In the genomic region with DNA sequence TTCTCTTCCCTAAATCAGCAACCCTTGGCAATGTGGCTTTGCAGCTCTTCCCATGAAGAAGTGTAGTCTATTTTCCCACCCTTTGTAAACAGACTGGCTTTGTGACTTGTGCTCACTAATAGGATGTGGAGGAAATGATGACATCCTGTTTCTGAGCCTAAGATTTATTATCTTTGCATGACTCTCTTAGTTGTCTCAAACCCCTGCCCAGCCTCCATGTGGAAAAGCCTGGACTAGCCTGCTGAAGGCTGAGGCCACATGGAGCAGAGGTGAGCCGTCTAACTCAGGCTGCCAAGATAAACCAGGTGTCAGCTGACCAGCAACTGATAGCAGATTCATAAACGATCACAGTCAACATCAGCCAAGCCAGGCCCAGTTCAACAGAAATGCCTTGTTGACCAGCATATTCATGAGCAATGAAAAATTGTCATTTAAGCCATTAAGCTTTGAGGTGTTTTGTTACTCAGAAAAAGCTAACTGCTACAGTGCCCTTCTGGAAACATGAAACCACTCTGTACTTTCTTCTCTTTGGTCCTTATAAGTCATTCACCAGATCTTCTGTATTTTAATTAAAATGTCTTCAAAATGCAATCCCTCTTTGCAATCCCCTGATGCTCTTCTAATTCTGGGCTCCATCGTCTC, we compare ENCODE assay signal across 13 cellular contexts.
DNase-seq lines count a peak whose midpoint lies in the region; ATAC-seq and TF ChIP-seq lines count a peak whose summit lies in the region.
"Had no signal": no experiment of that assay in that cellular context is flagged by ENCODE, and none has a peak within 500 bp of the region (broad histone marks: within the 10 kb centered on the region; RNA-seq: fewer than 3 reads in every experiment).

No MANE protein-coding gene starts in this region.

- DNase-seq in COLO829 (ENCODE audit: low spot score), result peak; percentile 68
- peak; percentile 63 to 66 for DNase-seq in Kasumi-1 (lab: John Stamatoyannopoulos, UW)
- DNase-seq in cardiac fibroblast (ENCODE audit: low read depth in 2 of 2), result peak; percentile 40 to 83
- no peak for DNase-seq in lung (ENCODE audit: low spot score)
- DNase-seq in pons (ENCODE audit: low spot score), result no peak
- no peak for DNase-seq in GM19240 (ENCODE audit: insufficient read length, low spot score)
- DNase-seq: body of pancreas, hippocampal formation, NCI-H2081 treated with DMSO at 0.1 percent for 48 hours had no signal

- TF ChIP-seq CTCF in cardiac fibroblast (IDR thresholded peaks at IDR 0.05; ENCODE audit: low read depth, low read length) (no peak), lung (IDR thresholded peaks at IDR 0.05; ENCODE audit: control extremely low read depth, extremely low read depth) (no peak)

- 35 to 44% methylated on average over 3 of the region's 3 CpGs for WGBS in lung, 2 donors

- H3K4me1 ChIP-seq in lung (ENCODE audit: control insufficient read depth in 2 of 2, insufficient read depth in 2 of 2, low read length in 2 of 2), result peaks cover 0 to 2% of the 10 kb centered on the region in 2 donors
- H3K4me1 ChIP-seq: HAP-1, vagina had no signal

- H3K4me3 ChIP-seq in cardiac fibroblast (replicated peaks in 1 of 2; ENCODE audit: low read depth in 2 of 2, low read length in 2 of 2) (no peak overlapping the region), lung (no peak overlapping the region)
- H3K4me3 ChIP-seq: body of pancreas, HAP-1, vagina had no signal

- no peak overlapping the region for H3K27ac ChIP-seq in lung (ENCODE audit: low read depth in 1 of 2, low read length in 1 of 2)
- H3K27ac ChIP-seq: body of pancreas, vagina had no signal

- ATAC-seq in lung (ENCODE audit: insufficient read depth, low FRiP score) (peak; percentile 47), GM18868 (IDR thresholded peaks at IDR 0.05; ENCODE audit: unreplicated experiment) (no peak), HG03159 (IDR thresholded peaks at IDR 0.05; ENCODE audit: unreplicated experiment) (no peak)
- ATAC-seq: body of pancreas had no signal

- H3K36me3 ChIP-seq in lung (ENCODE audit: control insufficient read depth in 2 of 2, insufficient read depth in 2 of 2, low read length in 2 of 2), result no peaks in the 10 kb centered on the region
- H3K36me3 ChIP-seq: HAP-1, vagina had no signal

- H3K9me3 ChIP-seq in lung (ENCODE audit: control insufficient read depth in 2 of 2, insufficient read depth in 1 of 2, low read length in 1 of 2), result peaks cover 0 to 2% of the 10 kb centered on the region in 2 donors
- H3K9me3 ChIP-seq: body of pancreas, HAP-1, vagina had no signal

- no peaks in the 10 kb centered on the region for H3K27me3 ChIP-seq in lung (ENCODE audit: control insufficient read depth, insufficient read depth)
- H3K27me3 ChIP-seq: body of pancreas, vagina had no signal

Comparison
In these comparisons a context has a peak if more than half of its experiments do, and no peak if none do; other contexts are left out.
1. DNase-seq: peak in COLO829 (single experiment), Kasumi-1 (2 of 2) and cardiac fibroblast (2 of 2); none in lung (single experiment), pons (single experiment) and GM19240 (single experiment).